ENCODE assay signal across 24 cellular contexts in the genomic region with DNA sequence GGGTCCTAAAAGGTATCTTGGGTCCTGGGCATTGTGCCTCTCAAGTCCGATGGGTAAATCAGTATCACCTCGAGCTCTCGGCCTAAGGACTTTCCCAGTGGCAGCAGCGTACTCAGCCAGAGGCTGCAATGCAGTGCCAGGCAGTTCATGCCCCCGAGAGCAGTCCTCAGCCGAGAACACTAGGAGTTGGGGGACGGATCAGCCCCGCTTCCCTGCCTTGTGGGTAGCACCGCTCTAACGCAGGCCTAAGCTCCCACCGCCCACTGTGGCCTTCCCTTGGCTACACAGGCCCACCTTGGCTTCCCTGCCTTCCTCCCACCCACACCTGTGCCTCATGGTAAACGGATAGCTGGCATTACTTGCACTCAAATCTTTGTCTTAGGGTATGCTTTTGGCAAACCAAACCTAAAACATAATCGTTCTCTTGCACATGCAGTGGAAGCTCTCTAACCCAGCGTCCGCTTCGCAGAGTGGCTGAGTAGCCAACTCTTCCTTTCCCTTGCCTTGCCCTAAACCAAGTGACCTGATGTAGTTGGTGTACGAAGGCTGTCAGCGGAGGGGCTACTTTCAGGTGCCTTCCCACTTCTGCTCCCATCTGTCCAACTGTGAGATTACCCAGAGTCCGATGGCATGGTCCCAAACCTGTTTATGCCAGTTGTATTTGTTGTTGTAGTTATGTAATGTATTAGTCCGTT.
DNase-seq lines count a peak whose midpoint lies in the region; ATAC-seq and TF ChIP-seq lines count a peak whose summit lies in the region.
"Had no signal": no experiment of that assay in that cellular context is flagged by ENCODE, and none has a peak within 500 bp of the region (broad histone marks: within the 10 kb centered on the region; RNA-seq: fewer than 3 reads in every experiment).

No MANE protein-coding gene starts in this region.

- H3K4me1 ChIP-seq in right atrium auricular region (no peaks in the 10 kb centered on the region), heart right ventricle (no peaks in the 10 kb centered on the region), hepatocyte (ENCODE audit: insufficient read depth) (no peaks in the 10 kb centered on the region)
- H3K4me1 ChIP-seq: SJSA1 had no signal

- ATAC-seq in heart right ventricle, result no peak
- ATAC-seq: GM23338 had no signal

- H3K9me2 ChIP-seq in hepatocyte (replicated peaks; ENCODE audit: insufficient read depth), result no peaks in the 10 kb centered on the region

- no peaks in the 10 kb centered on the region for H3K9me3 ChIP-seq in right atrium auricular region
- no peaks in the 10 kb centered on the region for H3K9me3 ChIP-seq in heart right ventricle
- no peaks in the 10 kb centered on the region for H3K9me3 ChIP-seq in hepatocyte (ENCODE audit: low read depth)
- H3K9me3 ChIP-seq: SJSA1 had no signal

- H3K36me3 ChIP-seq in right atrium auricular region, result no peaks in the 10 kb centered on the region
- H3K36me3 ChIP-seq in heart right ventricle, result no peaks in the 10 kb centered on the region
- no peaks in the 10 kb centered on the region for H3K36me3 ChIP-seq in hepatocyte (replicated peaks; ENCODE audit: insufficient read depth, low read depth)
- H3K36me3 ChIP-seq: BLaER1, SJSA1 had no signal

- DNase-seq in right atrium auricular region (ENCODE audit: low spot score) (peak; percentile 11), heart right ventricle (no peak), islet precursor cell (peak; percentile 22), posterior vena cava (ENCODE audit: low spot score) (peak; percentile 68), epidermal melanocyte (ENCODE audit: insufficient read length, low spot score) (no peak), hepatocyte (ENCODE audit: low spot score) (no peak), ureter (ENCODE audit: low spot score) (no peak)
- DNase-seq: CD4-positive, alpha-beta T cell; HCEC 1CT; Karpas-422; NCI-H1092; NCI-H1436; NCI-H187; NCI-H2081 treated with DMSO at 0.1 percent for 48 hours; NCI-H2171; NCI-H226; NCI-H510A; NCI-H69; Right ventricle myocardium superior; RPMI8226 had no signal

- WGBS in heart right ventricle, 2 donors, result 86 to 92% methylated on average over 20 of the region's 20 CpGs
- 93% methylated on average over 20 of the region's 20 CpGs for WGBS in hepatocyte (ENCODE audit: low lambda C conversion rate, missing lambda C conversion rate)

- no peaks in the 10 kb centered on the region for H4K20me1 ChIP-seq in hepatocyte (ENCODE audit: insufficient read depth, poor library complexity, severe bottlenecking)
- H4K20me1 ChIP-seq: BLaER1 had no signal

- H3K79me2 ChIP-seq in hepatocyte, result no peaks in the 10 kb centered on the region

- H3K27ac ChIP-seq in right atrium auricular region (no peak overlapping the region), heart right ventricle (no peak overlapping the region), hepatocyte (no peak overlapping the region)
- H3K27ac ChIP-seq: BLaER1, HL-60, SJSA1 had no signal

- H3K4me3 ChIP-seq in right atrium auricular region, result no peak overlapping the region
- no peak overlapping the region for H3K4me3 ChIP-seq in heart right ventricle
- no peak overlapping the region for H3K4me3 ChIP-seq in hepatocyte
- H3K4me3 ChIP-seq: BLaER1, GM23338, SJSA1 had no signal

- TF ChIP-seq CTCF in right atrium auricular region (IDR thresholded peaks at IDR 0.05) (no peak), heart right ventricle (IDR thresholded peaks at IDR 0.05) (no peak), hepatocyte (IDR thresholded peaks at IDR 0.05; ENCODE audit: poor library complexity) (no peak)

- no peak overlapping the region for H2AFZ ChIP-seq in hepatocyte
- H2AFZ ChIP-seq: GM23338 had no signal

- no peak overlapping the region for H3K4me2 ChIP-seq in hepatocyte
- H3K4me2 ChIP-seq: BLaER1, GM23338 had no signal

- intact Hi-C loops in heart right ventricle (cut with DNase I), result no loop called here
- intact Hi-C loops in posterior vena cava (cut with DNase I), result no loop called here

- H3K27me3 ChIP-seq in right atrium auricular region (no peaks in the 10 kb centered on the region), heart right ventricle (peaks cover 0 to 6% (median 0%) of the 10 kb centered on the region in 7 donors), hepatocyte (no peaks in the 10 kb centered on the region)
- H3K27me3 ChIP-seq: BLaER1 had no signal

Comparison
In these comparisons a context has a peak if more than half of its experiments do, and no peak if none do; other contexts are left out.
1. DNase-seq: peak in right atrium auricular region (single experiment), islet precursor cell (single experiment) and posterior vena cava (single experiment); none in heart right ventricle (0 of 2), epidermal melanocyte (single experiment), hepatocyte (single experiment) and ureter (single experiment).